1 cellular context compared by ENCODE assay signal in genomic region chr11:91872216-91872615, GRCh38.
TF ChIP-seq lines count a peak whose summit lies in the region.

No MANE protein-coding gene starts in this region.

TF ChIP-seq in endothelial cell of umbilical vein, 7 proteins besides CTCF, POLR2A, EP300 and RAD21 (continued from another document):
- TF ChIP-seq EZH2 (IDR thresholded peaks at IDR 0.05; ENCODE audit: borderline replicate concordance, low read depth, low read length, severe bottlenecking) (no peak), MYC (IDR thresholded peaks at IDR 0.05; ENCODE audit: low read depth, low read length) (no peak), GATA2 (IDR thresholded peaks at IDR 0.05; ENCODE audit: insufficient read depth, insufficient read length, low read depth, low read length) (no peak)
TF ChIP-seq in endothelial cell of umbilical vein: peak in this region for 0.
